Comparison of ENCODE assay signal across 16 cellular contexts in the genomic region with DNA sequence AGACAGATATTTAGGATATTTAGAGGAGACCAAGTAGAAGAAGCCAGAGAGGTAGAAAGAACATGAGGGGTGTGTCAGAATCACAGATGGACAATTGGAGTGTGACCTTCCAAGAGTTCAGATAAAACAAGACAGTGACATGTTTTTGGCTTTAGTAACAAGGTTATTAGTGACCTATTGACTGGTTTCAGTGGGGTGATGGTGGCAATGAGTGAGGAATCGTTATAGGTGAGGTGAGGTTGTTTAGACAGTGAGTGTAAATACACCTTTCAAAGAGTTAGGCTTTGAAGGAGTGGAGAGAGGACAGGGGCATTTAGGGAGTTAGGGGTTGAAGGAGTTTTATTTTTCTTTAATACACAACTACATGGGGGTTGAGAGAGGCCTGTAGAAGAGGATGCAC.
"Had no signal": no experiment of that assay in that cellular context is flagged by ENCODE, and none has a peak within 500 bp of the region (broad histone marks: within the 10 kb centered on the region; RNA-seq: fewer than 3 reads in every experiment).

No MANE protein-coding gene starts in this region.

- H3K27me3 ChIP-seq: gastrocnemius medialis, left lung, neural progenitor cell, ovary, sigmoid colon, spleen, stomach, testis, upper lobe of left lung had no signal

- H3K9ac ChIP-seq: neural progenitor cell had no signal

- ATAC-seq: gastrocnemius medialis, left lung had no signal

- H3K27ac Mint-ChIP-seq: neural progenitor cell had no signal

- H3K9me3 ChIP-seq: gastrocnemius medialis, left lung, ovary, sigmoid colon, spleen, stomach, testis, upper lobe of left lung had no signal

- H2AFZ ChIP-seq: neural progenitor cell had no signal

- H3K27ac ChIP-seq: gastrocnemius medialis, left lung, neural progenitor cell, ovary, sigmoid colon, spleen, stomach, testis, upper lobe of left lung had no signal

- FAIRE-seq: astrocyte, bronchial epithelial cell, islet of Langerhans had no signal

- H3K4me3 ChIP-seq: gastrocnemius medialis, left lung, neural progenitor cell, ovary, sigmoid colon, spleen, stomach, testis, upper lobe of left lung had no signal

- H3K9me3 Mint-ChIP-seq: neural progenitor cell had no signal

- H3K4me3 Mint-ChIP-seq: neural progenitor cell had no signal

- DNase-seq: activated naive CD4-positive, alpha-beta T cell treated with Interleukin-2 at 50 U/mL for 16 hours; activated T-cell treated with anti-CD3 and anti-CD28 coated beads for 4 hours; erythroblast; gastrocnemius medialis; left lung; ovary; sigmoid colon; spleen; stomach; T-helper 9 cell; testis; upper lobe of left lung had no signal

- H3K36me3 ChIP-seq: ovary had no signal
